ENCODE assay signal across 32 cellular contexts in genomic region chr9:12231832-12232231, GRCh38.
"Had no signal": no experiment of that assay in that cellular context is flagged by ENCODE, and none has a peak within 500 bp of the region (broad histone marks: within the 10 kb centered on the region; RNA-seq: fewer than 3 reads in every experiment).

No MANE protein-coding gene starts in this region.

- H3K27me3 ChIP-seq: ascending aorta, cardiac muscle cell had no signal

- H3K36me3 ChIP-seq: ascending aorta, cardiac muscle cell had no signal

- H3K27me3 Mint-ChIP-seq: activated B cell treated with CpG ODN at 0.5 μM for 24 hours; activated CD4-positive, alpha-beta memory T cell treated with anti-CD3 and anti-CD28 coated beads for 36 hours; activated CD4-positive, alpha-beta T cell treated with anti-CD3 and anti-CD28 coated beads, Interleukin-2, amount 10 ng/mL, durations not matched to agents 24 days and 14 days; activated CD8-positive, alpha-beta T cell treated with anti-CD3 and anti-CD28 coated beads for 36 hours; activated naive CD4-positive, alpha-beta T cell treated with anti-CD3 and anti-CD28 coated beads, Interleukin-2, amount 10 ng/mL, durations not matched to agents 7 days and 5 days; activated naive CD4-positive, alpha-beta T cell treated with anti-CD3 and anti-CD28 coated beads, Interleukin-2, amount 50 U/mL, for 24 hours; activated naive CD8-positive, alpha-beta T cell; activated naive CD8-positive, alpha-beta T cell treated with anti-CD3 and anti-CD28 coated beads, Interleukin-2, amount 10 ng/mL, durations not matched to agents 7 days and 5 days; activated naive CD8-positive, alpha-beta T cell treated with anti-CD3 and anti-CD28 coated beads, Interleukin-2, amount 50 U/mL, for 24 hours; activated T-cell treated with anti-CD3 and anti-CD28 coated beads, Interleukin-2, amount 50 U/mL, for 24 hours; brain; central memory CD8-positive, alpha-beta T cell had no signal

- H3K36me3 Mint-ChIP-seq: activated CD4-positive, alpha-beta memory T cell treated with anti-CD3 and anti-CD28 coated beads for 36 hours; activated naive CD4-positive, alpha-beta T cell treated with anti-CD3 and anti-CD28 coated beads, Interleukin-2, amount 10 ng/mL, durations not matched to agents 7 days and 5 days; activated naive CD4-positive, alpha-beta T cell treated with anti-CD3 and anti-CD28 coated beads, Interleukin-2, amount 50 U/mL, for 24 hours; activated naive CD8-positive, alpha-beta T cell; activated naive CD8-positive, alpha-beta T cell treated with anti-CD3 and anti-CD28 coated beads, Interleukin-2, amount 10 ng/mL, durations not matched to agents 7 days and 5 days; brain had no signal

- H3K27ac Mint-ChIP-seq: activated B cell treated with CpG ODN at 0.5 μM for 24 hours; activated CD4-positive, alpha-beta memory T cell treated with anti-CD3 and anti-CD28 coated beads for 36 hours; activated CD4-positive, alpha-beta T cell treated with anti-CD3 and anti-CD28 coated beads, Interleukin-2, amount 10 ng/mL, durations not matched to agents 24 days and 14 days; activated CD8-positive, alpha-beta T cell treated with anti-CD3 and anti-CD28 coated beads for 36 hours; activated naive CD4-positive, alpha-beta T cell treated with anti-CD3 and anti-CD28 coated beads, Interleukin-2, amount 10 ng/mL, durations not matched to agents 7 days and 5 days; activated naive CD4-positive, alpha-beta T cell treated with anti-CD3 and anti-CD28 coated beads, Interleukin-2, amount 50 U/mL, for 24 hours; activated naive CD8-positive, alpha-beta T cell; activated naive CD8-positive, alpha-beta T cell treated with anti-CD3 and anti-CD28 coated beads, Interleukin-2, amount 10 ng/mL, durations not matched to agents 7 days and 5 days; activated naive CD8-positive, alpha-beta T cell treated with anti-CD3 and anti-CD28 coated beads, Interleukin-2, amount 50 U/mL, for 24 hours; activated T-cell treated with anti-CD3 and anti-CD28 coated beads, Interleukin-2, amount 50 U/mL, for 24 hours; activated T-helper 2 cell treated with anti-CD3 and anti-CD28 coated beads, Interferon-gamma antibody, Interleukin-2, Interleukin-4, amounts not matched to agents 10 μg/mL and 5 μg/mL and 100 μg/mL, durations not matched to agents 14 hours and 24 hours and 36 hours; brain; T-helper 1 cell treated with Interleukin-12 subunit alpha and Interleukin-12 subunit beta and Interleukin-4 antibody, amounts not matched to agents 30 μg/mL and 1 μg/mL, for 36 hours; T-helper 2 cell treated with Interferon-gamma antibody and Interleukin-4, amounts not matched to agents 5 μg/mL and 100 μg/mL, for 36 hours had no signal

- H3K9me3 ChIP-seq: ascending aorta had no signal

- H3K4me1 Mint-ChIP-seq: activated B cell treated with CpG ODN at 0.5 μM for 24 hours; activated CD4-positive, alpha-beta T cell treated with anti-CD3 and anti-CD28 coated beads, Interleukin-2, amount 10 ng/mL, durations not matched to agents 24 days and 14 days; activated naive CD4-positive, alpha-beta T cell treated with anti-CD3 and anti-CD28 coated beads, Interleukin-2, amount 10 ng/mL, durations not matched to agents 7 days and 5 days; activated naive CD4-positive, alpha-beta T cell treated with anti-CD3 and anti-CD28 coated beads, Interleukin-2, amount 50 U/mL, for 24 hours; activated naive CD8-positive, alpha-beta T cell treated with anti-CD3 and anti-CD28 coated beads, Interleukin-2, amount 50 U/mL, for 24 hours; brain; central memory CD8-positive, alpha-beta T cell had no signal

- H3K4me3 ChIP-seq: ascending aorta, cardiac muscle cell had no signal

- H3K4me3 Mint-ChIP-seq: activated B cell treated with CpG ODN at 0.5 μM for 24 hours; activated CD4-positive, alpha-beta memory T cell treated with anti-CD3 and anti-CD28 coated beads for 36 hours; activated CD4-positive, alpha-beta T cell treated with anti-CD3 and anti-CD28 coated beads, Interleukin-2, amount 10 ng/mL, durations not matched to agents 24 days and 14 days; activated CD8-positive, alpha-beta T cell treated with anti-CD3 and anti-CD28 coated beads for 36 hours; activated naive CD4-positive, alpha-beta T cell treated with anti-CD3 and anti-CD28 coated beads, Interleukin-2, amount 10 ng/mL, durations not matched to agents 7 days and 5 days; activated naive CD4-positive, alpha-beta T cell treated with anti-CD3 and anti-CD28 coated beads, Interleukin-2, amount 50 U/mL, for 24 hours; activated naive CD8-positive, alpha-beta T cell; activated naive CD8-positive, alpha-beta T cell treated with anti-CD3 and anti-CD28 coated beads, Interleukin-2, amount 10 ng/mL, durations not matched to agents 7 days and 5 days; activated naive CD8-positive, alpha-beta T cell treated with anti-CD3 and anti-CD28 coated beads, Interleukin-2, amount 50 U/mL, for 24 hours; activated T-cell treated with anti-CD3 and anti-CD28 coated beads, Interleukin-2, amount 50 U/mL, for 24 hours; brain; central memory CD8-positive, alpha-beta T cell; T-helper 1 cell treated with Interleukin-12 subunit alpha and Interleukin-12 subunit beta and Interleukin-4 antibody, amounts not matched to agents 30 μg/mL and 1 μg/mL, for 36 hours; T-helper 2 cell treated with Interferon-gamma antibody and Interleukin-4, amounts not matched to agents 5 μg/mL and 100 μg/mL, for 36 hours had no signal

- H3K4me1 ChIP-seq: ascending aorta had no signal

- DNase-seq: activated B cell treated with CpG ODN at 0.5 μM for 24 hours; activated CD4-positive, alpha-beta memory T cell treated with anti-CD3 and anti-CD28 coated beads for 36 hours; activated CD4-positive, alpha-beta T cell treated with anti-CD3 and anti-CD28 coated beads for 4 hours; activated CD4-positive, alpha-beta T cell treated with anti-CD3 and anti-CD28 coated beads, Interleukin-2, amount 10 ng/mL, durations not matched to agents 24 days and 14 days; activated CD4-positive, alpha-beta T cell treated with anti-CD3 and anti-CD28 coated beads, Interleukin-2, amount 50 U/mL, for 1 hour; activated CD4-positive, alpha-beta T cell treated with anti-CD3 and anti-CD28 coated beads, Interleukin-2, amount 50 U/mL, for 4 hours; activated CD4-positive, CD25-positive, alpha-beta regulatory T cell treated with anti-CD3 and anti-CD28 coated beads, Interleukin-2, amount 50 U/mL, for 72 hours; activated CD8-positive, alpha-beta memory T cell treated with anti-CD3 and anti-CD28 coated beads, Interleukin-2, amount 50 U/mL, for 4 hours; activated CD8-positive, alpha-beta T cell treated with anti-CD3 and anti-CD28 coated beads for 36 hours; activated effector memory CD4-positive, alpha-beta T cell treated with Interleukin-2 at 50 U/mL for 16 hours; activated gamma-delta T cell; activated naive CD4-positive, alpha-beta T cell treated with anti-CD3 and anti-CD28 coated beads, Interleukin-2, amount 10 ng/mL, durations not matched to agents 7 days and 5 days; activated naive CD4-positive, alpha-beta T cell treated with Interleukin-2 at 50 U/mL for 16 hours; activated naive CD8-positive, alpha-beta T cell treated with anti-CD3 and anti-CD28 coated beads, Interleukin-2, amount 10 ng/mL, durations not matched to agents 7 days and 5 days; activated naive CD8-positive, alpha-beta T cell treated with anti-CD3 and anti-CD28 coated beads, Interleukin-2, amount 50 U/mL, for 24 hours; activated T-cell treated with anti-CD3 and anti-CD28 coated beads, Interleukin-2, amount 50 U/mL, for 24 hours; activated T-cell treated with anti-CD3 and anti-CD28 coated beads, Interleukin-2, amount 50 U/mL, for 48 hours; amygdala; anterior cingulate cortex; cerebellar nuclear complex; T-helper 2 cell; T-helper 9 cell had no signal

- ATAC-seq: activated CD8-positive, alpha-beta T cell treated with anti-CD3 and anti-CD28 coated beads for 36 hours; activated naive CD8-positive, alpha-beta T cell treated with anti-CD3 and anti-CD28 coated beads, Interleukin-2, amount 50 U/mL, for 24 hours had no signal

- H3K27ac ChIP-seq: ascending aorta, cardiac muscle cell, VCaP had no signal
